27 cellular contexts compared by ENCODE assay signal in the genomic region with DNA sequence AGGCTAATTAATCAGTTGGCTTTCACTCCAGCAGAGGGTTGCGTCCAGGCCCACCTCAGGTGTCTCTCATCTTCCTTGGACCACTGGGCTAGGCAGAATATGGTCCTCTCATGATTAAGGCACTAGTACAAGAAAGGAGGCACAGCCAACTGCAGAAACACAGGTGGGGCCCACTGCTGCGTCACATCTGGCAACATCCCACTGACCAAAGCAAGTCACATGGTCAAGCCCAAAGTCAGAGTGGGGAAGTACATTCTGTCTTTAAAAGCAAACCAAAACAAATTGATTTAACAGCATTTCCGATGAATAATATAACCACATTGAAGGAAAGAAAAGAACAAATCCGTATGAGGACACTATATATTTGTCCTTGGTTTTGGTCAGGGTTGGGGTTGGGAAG. TPM values are rescaled to one million over a fixed set of nuclear protein-coding genes. Genes with fewer than 3 reads are reported as not detected.
DNase-seq lines count a peak whose midpoint lies in the region; ATAC-seq and TF ChIP-seq lines count a peak whose summit lies in the region.
"Had no signal": no experiment of that assay in that cellular context is flagged by ENCODE, and none has a peak within 500 bp of the region (broad histone marks: within the 10 kb centered on the region; RNA-seq: fewer than 3 reads in every experiment).

No MANE protein-coding gene starts in this region.

- no peaks in the 10 kb centered on the region for H3K36me3 Mint-ChIP-seq in activated CD8-positive, alpha-beta memory T cell treated with anti-CD3 and anti-CD28 coated beads, Interleukin-2, amount 10 ng/mL, durations not matched to agents 7 days and 5 days
- H3K36me3 Mint-ChIP-seq: CD14-positive monocyte; CD8-positive, alpha-beta memory T cell had no signal

- H3K4me1 ChIP-seq in heart left ventricle (no peaks in the 10 kb centered on the region), tibial nerve (peaks cover 0 to 3% (median 0%) of the 10 kb centered on the region in 4 donors)
- H3K4me1 ChIP-seq: BE2C had no signal

- H3K27ac ChIP-seq in heart left ventricle: peak overlapping the region in 1 of 12 donors; percentile 46
- H3K27ac ChIP-seq in tibial nerve: peak overlapping the region in 2 of 4 donors; percentile 38 to 73
- H3K27ac ChIP-seq: 22Rv1 had no signal

- TF ChIP-seq CTCF in heart left ventricle (IDR thresholded peaks at IDR 0.05) (no peak), fibroblast of mammary gland (conservative IDR thresholded peaks at IDR 0.05; ENCODE audit: control insufficient read depth, insufficient read depth, low read depth, low read length) (no peak), tibial nerve (IDR thresholded peaks at IDR 0.05) (no peak)

- TF ChIP-seq EP300 in tibial nerve (IDR thresholded peaks at IDR 0.05): peak in 1 of 2 donors; percentile 70

- no peaks in the 10 kb centered on the region for H3K4me1 Mint-ChIP-seq in activated CD8-positive, alpha-beta memory T cell treated with anti-CD3 and anti-CD28 coated beads, Interleukin-2, amount 10 ng/mL, durations not matched to agents 7 days and 5 days
- H3K4me1 Mint-ChIP-seq: CD8-positive, alpha-beta memory T cell had no signal

- DNase-seq in heart left ventricle (no peak), cardiac septum (ENCODE audit: low spot score) (no peak), fibroblast of mammary gland (ENCODE audit: low read depth) (peak; percentile 68), sciatic nerve (ENCODE audit: low spot score) (peak; percentile 70), tibial nerve (ENCODE audit: low spot score in 2 of 2) (peak; percentile 55 to 66), middle frontal gyrus (ENCODE audit: extremely low spot score, low spot score) (no peak)
- DNase-seq in activated CD8-positive, alpha-beta memory T cell treated with anti-CD3 and anti-CD28 coated beads, Interleukin-2, amount 10 ng/mL, durations not matched to agents 7 days and 5 days: no peak
- DNase-seq: ACHN; BE2C; CD8-positive, alpha-beta memory T cell; DMS 273 treated with DMSO at 0.1 percent for 48 hours; DMS79; EL; GF-D8; GOT3; IMR-90; KG1; MM.1S; NCI-H1694; NCI-H2029 treated with DMSO at 0.1 percent for 48 hours; NCI-H2227 treated with DMSO at 0.1 percent for 48 hours; NCI-H526 treated with DMSO at 0.1 percent for 48 hours; SIG-M5 had no signal

- TF ChIP-seq POLR2A in heart left ventricle (IDR thresholded peaks at IDR 0.05) (no peak), tibial nerve (IDR thresholded peaks at IDR 0.05) (no peak)

- intact Hi-C loops in heart left ventricle (cut with DNase I): no loop called here
- intact Hi-C loops in cardiac septum (cut with DNase I): no loop called here
- intact Hi-C loops in sciatic nerve (cut with DNase I): no loop called here

- H3K27me3 Mint-ChIP-seq in activated CD8-positive, alpha-beta memory T cell treated with anti-CD3 and anti-CD28 coated beads, Interleukin-2, amount 10 ng/mL, durations not matched to agents 7 days and 5 days: peaks cover 7% of the 10 kb centered on the region

- no peaks in the 10 kb centered on the region for H3K9me3 ChIP-seq in heart left ventricle
- H3K9me3 ChIP-seq in tibial nerve: no peaks in the 10 kb centered on the region
- H3K9me3 ChIP-seq: BE2C, HAP-1 had no signal

- H3K36me3 ChIP-seq in heart left ventricle (no peaks in the 10 kb centered on the region), tibial nerve (no peaks in the 10 kb centered on the region)
- H3K36me3 ChIP-seq: BE2C, HAP-1 had no signal

- H3K4me3 Mint-ChIP-seq in activated CD8-positive, alpha-beta memory T cell treated with anti-CD3 and anti-CD28 coated beads, Interleukin-2, amount 10 ng/mL, durations not matched to agents 7 days and 5 days: no peak overlapping the region
- H3K4me3 Mint-ChIP-seq: CD14-positive monocyte; CD8-positive, alpha-beta memory T cell had no signal

- ATAC-seq in heart left ventricle (peak in 3 of 4 donors; percentile 34 to 55 (median 46)), sciatic nerve (peak; percentile 93), HG03196 (IDR thresholded peaks at IDR 0.05; ENCODE audit: unreplicated experiment) (no peak)
- no peak for ATAC-seq in activated CD8-positive, alpha-beta memory T cell treated with anti-CD3 and anti-CD28 coated beads, Interleukin-2, amount 10 ng/mL, durations not matched to agents 7 days and 5 days

- H3K9me3 Mint-ChIP-seq in activated CD8-positive, alpha-beta memory T cell treated with anti-CD3 and anti-CD28 coated beads, Interleukin-2, amount 10 ng/mL, durations not matched to agents 7 days and 5 days (ENCODE audit: low read depth): no peaks in the 10 kb centered on the region
- H3K9me3 Mint-ChIP-seq: CD8-positive, alpha-beta memory T cell had no signal

- WGBS in heart left ventricle, 4 donors: 85 to 90% (median 87%) methylated on average over 4 of the region's 4 CpGs
- 70 to 74% methylated on average over 4 of the region's 4 CpGs for WGBS in tibial nerve, 2 donors

- H3K27ac Mint-ChIP-seq in activated CD8-positive, alpha-beta memory T cell treated with anti-CD3 and anti-CD28 coated beads, Interleukin-2, amount 10 ng/mL, durations not matched to agents 7 days and 5 days: no peak overlapping the region

- H3K4me3 ChIP-seq in heart left ventricle (no peak overlapping the region), fibroblast of mammary gland (ENCODE audit: control insufficient read depth, low read depth, low read length) (no peak overlapping the region), tibial nerve (no peak overlapping the region)
- H3K4me3 ChIP-seq: HAP-1 had no signal

- CTCF ChIA-PET in activated CD8-positive, alpha-beta memory T cell treated with anti-CD3 and anti-CD28 coated beads, Interleukin-2, amount 10 ng/mL, durations not matched to agents 7 days and 5 days (lab: Charles Lee): no interaction called here

- H3K27me3 ChIP-seq in heart left ventricle: no peaks in the 10 kb centered on the region
- H3K27me3 ChIP-seq in tibial nerve: no peaks in the 10 kb centered on the region
- H3K27me3 ChIP-seq: BE2C had no signal

RNA-seq across cellular contexts. Expression of gene UBTD2, which starts 28.0 kb away (rescaled TPM):
- total RNA-seq in heart left ventricle (10 to 100 TPM in 3 of 9 donors, 1 to 10 TPM in 6; 9.1 to 13.3 (median 9.7) TPM), cardiac septum (11.8 TPM), sciatic nerve (29.2 TPM), tibial nerve (10 to 100 TPM; 19.4 to 31.0 (median 26.2) TPM)
- 10 to 100 TPM in 1 of 2 donors, 1 to 10 TPM in 1; 5.0 to 11.6 TPM for polyA plus RNA-seq in heart left ventricle
- 1 to 10 TPM; 7.3 to 8.7 TPM for total RNA-seq in activated CD8-positive, alpha-beta memory T cell treated with anti-CD3 and anti-CD28 coated beads, Interleukin-2, amount 10 ng/mL, durations not matched to agents 7 days and 5 days

Comparison
In these comparisons a context has a peak if more than half of its experiments do, and no peak if none do; other contexts are left out.
1. ATAC-seq: peak in heart left ventricle (3 of 4) and sciatic nerve (single experiment); none in HG03196 (single experiment) and activated CD8-positive, alpha-beta memory T cell treated with anti-CD3 and anti-CD28 coated beads, Interleukin-2, amount 10 ng/mL, durations not matched to agents 7 days and 5 days (single experiment).
2. DNase-seq: peak in fibroblast of mammary gland (single experiment), sciatic nerve (single experiment) and tibial nerve (2 of 2); none in heart left ventricle (0 of 5), cardiac septum (single experiment), middle frontal gyrus (single experiment) and activated CD8-positive, alpha-beta memory T cell treated with anti-CD3 and anti-CD28 coated beads, Interleukin-2, amount 10 ng/mL, durations not matched to agents 7 days and 5 days (single experiment).